1 cellular context compared by ENCODE assay signal in the genomic region with DNA sequence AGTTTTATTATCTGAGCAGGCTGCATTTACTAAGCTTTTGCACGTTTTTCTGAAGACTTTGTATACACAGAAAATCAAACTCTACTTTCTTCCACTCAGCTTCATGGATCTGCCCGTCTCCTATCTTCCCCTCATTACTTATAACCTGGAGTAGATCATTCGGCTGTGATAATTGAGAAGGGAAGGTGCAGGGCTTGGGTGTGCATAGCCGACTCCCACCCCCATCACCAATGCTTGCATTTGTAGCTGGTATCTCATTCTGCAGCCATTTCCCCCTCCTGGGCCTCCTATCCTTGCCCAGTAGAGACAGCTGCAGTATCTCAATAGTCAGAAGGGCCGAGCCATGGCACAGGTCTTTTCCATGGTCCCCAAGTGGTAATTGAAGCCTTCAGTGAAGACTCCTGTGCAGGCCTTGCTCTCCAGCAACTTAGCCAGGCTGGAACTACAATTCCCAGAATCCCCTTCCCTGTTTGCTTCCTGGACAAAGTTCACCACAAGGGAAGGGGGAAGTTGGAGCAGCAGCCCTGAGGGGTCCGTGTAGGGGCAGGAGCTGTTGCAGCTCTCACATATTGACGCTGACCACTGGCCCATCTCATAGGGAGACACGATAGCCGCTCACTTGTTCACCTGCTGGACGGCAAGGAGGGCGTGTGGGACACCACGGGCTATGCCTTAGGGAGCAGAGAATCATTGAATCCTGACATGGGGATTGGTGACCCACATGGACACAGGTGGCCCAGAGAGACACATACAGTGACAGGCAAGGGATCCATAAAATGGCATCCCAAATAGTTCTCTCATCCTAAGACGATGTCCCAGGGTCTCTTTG.
A peak's percentile ranks its signal among the peaks of the same experiment; 100 is the strongest.
TF ChIP-seq lines count a peak whose summit lies in the region.

No MANE protein-coding gene starts in this region.

TF ChIP-seq in K562, 482 proteins besides CTCF, POLR2A, EP300 and RAD21 (continued from another document and continues in another):
- TF ChIP-seq FOXA3 (CRISPR knock-in tag; conservative IDR thresholded peaks at IDR 0.05 in 1 of 2, IDR thresholded peaks at IDR 0.05 in 1 of 2) (0 out of 4 replicates have a peak, but pooled peaks of 1 of the 2 experiments have one; percentile 36), CBFA2T2 (conservative IDR thresholded peaks at IDR 0.05) (no peak), NFYB (IDR thresholded peaks at IDR 0.05; ENCODE audit: extremely low read depth, insufficient read length) (no peak), MIER1 (IDR thresholded peaks at IDR 0.05; ENCODE audit: low read depth) (peak; percentile 45; the same call in 1 of the 2 replicates), MED1 (CRISPR knock-in tag; IDR thresholded peaks at IDR 0.05; ENCODE audit: borderline replicate concordance) (no peak), FOXA1 (IDR thresholded peaks at IDR 0.05; ENCODE audit: borderline replicate concordance) (no peak), ZNF707 (CRISPR knock-in tag; conservative IDR thresholded peaks at IDR 0.05) (no peak), FOSL1 (tag; conservative IDR thresholded peaks at IDR 0.05) (no peak), DIDO1 (tag; IDR thresholded peaks at IDR 0.05; ENCODE audit: low read depth) (peak; percentile 32; the same call in 1 of the 2 replicates), ZNF696 (CRISPR knock-in tag; conservative IDR thresholded peaks at IDR 0.05) (no peak), BDP1 (IDR thresholded peaks at IDR 0.05; ENCODE audit: insufficient read depth, insufficient read length) (no peak), GATA2 (CRISPR knock-in tag; IDR thresholded peaks at IDR 0.05) (no peak), EHMT2 (IDR thresholded peaks at IDR 0.05) (0 out of 2 replicates have a peak, but pooled peaks have one; percentile 48), L3MBTL2 (IDR thresholded peaks at IDR 0.05) (no peak), ZNF644 (tag; IDR thresholded peaks at IDR 0.05; ENCODE audit: low read depth) (no peak; the same call in 1 of the 2 replicates), ZC3H8 (IDR thresholded peaks at IDR 0.05) (no peak), ZNF717 (CRISPR knock-in tag; IDR thresholded peaks at IDR 0.05) (no peak)
- TF ChIP-seq, protein P1, sequence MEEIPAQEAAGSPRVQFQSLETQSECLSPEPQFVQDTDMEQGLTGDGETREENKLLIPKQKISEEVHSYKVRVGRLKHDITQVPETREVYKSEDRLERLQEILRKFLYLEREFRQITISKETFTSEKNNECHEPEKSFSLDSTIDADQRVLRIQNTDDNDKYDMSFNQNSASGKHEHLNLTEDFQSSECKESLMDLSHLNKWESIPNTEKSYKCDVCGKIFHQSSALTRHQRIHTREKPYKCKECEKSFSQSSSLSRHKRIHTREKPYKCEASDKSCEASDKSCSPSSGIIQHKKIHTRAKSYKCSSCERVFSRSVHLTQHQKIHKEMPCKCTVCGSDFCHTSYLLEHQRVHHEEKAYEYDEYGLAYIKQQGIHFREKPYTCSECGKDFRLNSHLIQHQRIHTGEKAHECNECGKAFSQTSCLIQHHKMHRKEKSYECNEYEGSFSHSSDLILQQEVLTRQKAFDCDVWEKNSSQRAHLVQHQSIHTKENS (CRISPR knock-in tag; IDR thresholded peaks at IDR 0.05): no peak
- TF ChIP-seq, protein P2, sequence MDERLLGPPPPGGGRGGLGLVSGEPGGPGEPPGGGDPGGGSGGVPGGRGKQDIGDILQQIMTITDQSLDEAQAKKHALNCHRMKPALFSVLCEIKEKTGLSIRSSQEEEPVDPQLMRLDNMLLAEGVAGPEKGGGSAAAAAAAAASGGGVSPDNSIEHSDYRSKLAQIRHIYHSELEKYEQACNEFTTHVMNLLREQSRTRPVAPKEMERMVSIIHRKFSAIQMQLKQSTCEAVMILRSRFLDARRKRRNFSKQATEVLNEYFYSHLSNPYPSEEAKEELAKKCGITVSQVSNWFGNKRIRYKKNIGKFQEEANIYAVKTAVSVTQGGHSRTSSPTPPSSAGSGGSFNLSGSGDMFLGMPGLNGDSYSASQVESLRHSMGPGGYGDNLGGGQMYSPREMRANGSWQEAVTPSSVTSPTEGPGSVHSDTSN (CRISPR knock-in tag; IDR thresholded peaks at IDR 0.05; ENCODE audit: low read depth): no peak
- TF ChIP-seq, protein P2 (tag; conservative IDR thresholded peaks at IDR 0.05; ENCODE audit: low read depth): no peak
- TF ChIP-seq, protein P3, sequence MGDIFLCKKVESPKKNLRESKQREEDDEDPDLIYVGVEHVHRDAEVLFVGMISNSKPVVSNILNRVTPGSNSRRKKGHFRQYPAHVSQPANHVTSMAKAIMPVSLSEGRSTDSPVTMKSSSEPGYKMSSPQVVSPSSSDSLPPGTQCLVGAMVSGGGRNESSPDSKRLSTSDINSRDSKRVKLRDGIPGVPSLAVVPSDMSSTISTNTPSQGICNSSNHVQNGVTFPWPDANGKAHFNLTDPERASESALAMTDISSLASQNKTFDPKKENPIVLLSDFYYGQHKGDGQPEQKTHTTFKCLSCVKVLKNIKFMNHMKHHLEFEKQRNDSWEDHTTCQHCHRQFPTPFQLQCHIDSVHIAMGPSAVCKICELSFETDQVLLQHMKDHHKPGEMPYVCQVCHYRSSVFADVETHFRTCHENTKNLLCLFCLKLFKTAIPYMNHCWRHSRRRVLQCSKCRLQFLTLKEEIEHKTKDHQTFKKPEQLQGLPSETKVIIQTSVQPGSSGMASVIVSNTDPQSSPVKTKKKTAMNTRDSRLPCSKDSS (IDR thresholded peaks at IDR 0.05; ENCODE audit: low read depth, partially characterized antibody): no peak
- TF ChIP-seq, protein P4, sequence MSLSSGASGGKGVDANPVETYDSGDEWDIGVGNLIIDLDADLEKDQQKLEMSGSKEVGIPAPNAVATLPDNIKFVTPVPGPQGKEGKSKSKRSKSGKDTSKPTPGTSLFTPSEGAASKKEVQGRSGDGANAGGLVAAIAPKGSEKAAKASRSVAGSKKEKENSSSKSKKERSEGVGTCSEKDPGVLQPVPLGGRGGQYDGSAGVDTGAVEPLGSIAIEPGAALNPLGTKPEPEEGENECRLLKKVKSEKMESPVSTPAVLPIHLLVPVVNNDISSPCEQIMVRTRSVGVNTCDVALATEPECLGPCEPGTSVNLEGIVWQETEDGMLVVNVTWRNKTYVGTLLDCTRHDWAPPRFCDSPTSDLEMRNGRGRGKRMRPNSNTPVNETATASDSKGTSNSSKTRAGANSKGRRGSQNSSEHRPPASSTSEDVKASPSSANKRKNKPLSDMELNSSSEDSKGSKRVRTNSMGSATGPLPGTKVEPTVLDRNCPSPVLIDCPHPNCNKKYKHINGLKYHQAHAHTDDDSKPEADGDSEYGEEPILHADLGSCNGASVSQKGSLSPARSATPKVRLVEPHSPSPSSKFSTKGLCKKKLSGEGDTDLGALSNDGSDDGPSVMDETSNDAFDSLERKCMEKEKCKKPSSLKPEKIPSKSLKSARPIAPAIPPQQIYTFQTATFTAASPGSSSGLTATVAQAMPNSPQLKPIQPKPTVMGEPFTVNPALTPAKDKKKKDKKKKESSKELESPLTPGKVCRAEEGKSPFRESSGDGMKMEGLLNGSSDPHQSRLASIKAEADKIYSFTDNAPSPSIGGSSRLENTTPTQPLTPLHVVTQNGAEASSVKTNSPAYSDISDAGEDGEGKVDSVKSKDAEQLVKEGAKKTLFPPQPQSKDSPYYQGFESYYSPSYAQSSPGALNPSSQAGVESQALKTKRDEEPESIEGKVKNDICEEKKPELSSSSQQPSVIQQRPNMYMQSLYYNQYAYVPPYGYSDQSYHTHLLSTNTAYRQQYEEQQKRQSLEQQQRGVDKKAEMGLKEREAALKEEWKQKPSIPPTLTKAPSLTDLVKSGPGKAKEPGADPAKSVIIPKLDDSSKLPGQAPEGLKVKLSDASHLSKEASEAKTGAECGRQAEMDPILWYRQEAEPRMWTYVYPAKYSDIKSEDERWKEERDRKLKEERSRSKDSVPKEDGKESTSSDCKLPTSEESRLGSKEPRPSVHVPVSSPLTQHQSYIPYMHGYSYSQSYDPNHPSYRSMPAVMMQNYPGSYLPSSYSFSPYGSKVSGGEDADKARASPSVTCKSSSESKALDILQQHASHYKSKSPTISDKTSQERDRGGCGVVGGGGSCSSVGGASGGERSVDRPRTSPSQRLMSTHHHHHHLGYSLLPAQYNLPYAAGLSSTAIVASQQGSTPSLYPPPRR (CRISPR knock-in tag; IDR thresholded peaks at IDR 0.05; ENCODE audit: borderline replicate concordance): no peak
- TF ChIP-seq, protein P5, sequence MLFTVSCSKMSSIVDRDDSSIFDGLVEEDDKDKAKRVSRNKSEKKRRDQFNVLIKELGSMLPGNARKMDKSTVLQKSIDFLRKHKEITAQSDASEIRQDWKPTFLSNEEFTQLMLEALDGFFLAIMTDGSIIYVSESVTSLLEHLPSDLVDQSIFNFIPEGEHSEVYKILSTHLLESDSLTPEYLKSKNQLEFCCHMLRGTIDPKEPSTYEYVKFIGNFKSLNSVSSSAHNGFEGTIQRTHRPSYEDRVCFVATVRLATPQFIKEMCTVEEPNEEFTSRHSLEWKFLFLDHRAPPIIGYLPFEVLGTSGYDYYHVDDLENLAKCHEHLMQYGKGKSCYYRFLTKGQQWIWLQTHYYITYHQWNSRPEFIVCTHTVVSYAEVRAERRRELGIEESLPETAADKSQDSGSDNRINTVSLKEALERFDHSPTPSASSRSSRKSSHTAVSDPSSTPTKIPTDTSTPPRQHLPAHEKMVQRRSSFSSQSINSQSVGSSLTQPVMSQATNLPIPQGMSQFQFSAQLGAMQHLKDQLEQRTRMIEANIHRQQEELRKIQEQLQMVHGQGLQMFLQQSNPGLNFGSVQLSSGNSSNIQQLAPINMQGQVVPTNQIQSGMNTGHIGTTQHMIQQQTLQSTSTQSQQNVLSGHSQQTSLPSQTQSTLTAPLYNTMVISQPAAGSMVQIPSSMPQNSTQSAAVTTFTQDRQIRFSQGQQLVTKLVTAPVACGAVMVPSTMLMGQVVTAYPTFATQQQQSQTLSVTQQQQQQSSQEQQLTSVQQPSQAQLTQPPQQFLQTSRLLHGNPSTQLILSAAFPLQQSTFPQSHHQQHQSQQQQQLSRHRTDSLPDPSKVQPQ (CRISPR knock-in tag; IDR thresholded peaks at IDR 0.05; ENCODE audit: borderline replicate concordance): no peak
- TF ChIP-seq, protein P6, sequence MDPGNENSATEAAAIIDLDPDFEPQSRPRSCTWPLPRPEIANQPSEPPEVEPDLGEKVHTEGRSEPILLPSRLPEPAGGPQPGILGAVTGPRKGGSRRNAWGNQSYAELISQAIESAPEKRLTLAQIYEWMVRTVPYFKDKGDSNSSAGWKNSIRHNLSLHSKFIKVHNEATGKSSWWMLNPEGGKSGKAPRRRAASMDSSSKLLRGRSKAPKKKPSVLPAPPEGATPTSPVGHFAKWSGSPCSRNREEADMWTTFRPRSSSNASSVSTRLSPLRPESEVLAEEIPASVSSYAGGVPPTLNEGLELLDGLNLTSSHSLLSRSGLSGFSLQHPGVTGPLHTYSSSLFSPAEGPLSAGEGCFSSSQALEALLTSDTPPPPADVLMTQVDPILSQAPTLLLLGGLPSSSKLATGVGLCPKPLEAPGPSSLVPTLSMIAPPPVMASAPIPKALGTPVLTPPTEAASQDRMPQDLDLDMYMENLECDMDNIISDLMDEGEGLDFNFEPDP (CRISPR knock-in tag; IDR thresholded peaks at IDR 0.05): no peak
- TF ChIP-seq, protein P7, sequence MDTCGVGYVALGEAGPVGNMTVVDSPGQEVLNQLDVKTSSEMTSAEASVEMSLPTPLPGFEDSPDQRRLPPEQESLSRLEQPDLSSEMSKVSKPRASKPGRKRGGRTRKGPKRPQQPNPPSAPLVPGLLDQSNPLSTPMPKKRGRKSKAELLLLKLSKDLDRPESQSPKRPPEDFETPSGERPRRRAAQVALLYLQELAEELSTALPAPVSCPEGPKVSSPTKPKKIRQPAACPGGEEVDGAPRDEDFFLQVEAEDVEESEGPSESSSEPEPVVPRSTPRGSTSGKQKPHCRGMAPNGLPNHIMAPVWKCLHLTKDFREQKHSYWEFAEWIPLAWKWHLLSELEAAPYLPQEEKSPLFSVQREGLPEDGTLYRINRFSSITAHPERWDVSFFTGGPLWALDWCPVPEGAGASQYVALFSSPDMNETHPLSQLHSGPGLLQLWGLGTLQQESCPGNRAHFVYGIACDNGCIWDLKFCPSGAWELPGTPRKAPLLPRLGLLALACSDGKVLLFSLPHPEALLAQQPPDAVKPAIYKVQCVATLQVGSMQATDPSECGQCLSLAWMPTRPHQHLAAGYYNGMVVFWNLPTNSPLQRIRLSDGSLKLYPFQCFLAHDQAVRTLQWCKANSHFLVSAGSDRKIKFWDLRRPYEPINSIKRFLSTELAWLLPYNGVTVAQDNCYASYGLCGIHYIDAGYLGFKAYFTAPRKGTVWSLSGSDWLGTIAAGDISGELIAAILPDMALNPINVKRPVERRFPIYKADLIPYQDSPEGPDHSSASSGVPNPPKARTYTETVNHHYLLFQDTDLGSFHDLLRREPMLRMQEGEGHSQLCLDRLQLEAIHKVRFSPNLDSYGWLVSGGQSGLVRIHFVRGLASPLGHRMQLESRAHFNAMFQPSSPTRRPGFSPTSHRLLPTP (IDR thresholded peaks at IDR 0.05; ENCODE audit: borderline replicate concordance, extremely low read depth, insufficient read length): no peak
- TF ChIP-seq, protein P8, sequence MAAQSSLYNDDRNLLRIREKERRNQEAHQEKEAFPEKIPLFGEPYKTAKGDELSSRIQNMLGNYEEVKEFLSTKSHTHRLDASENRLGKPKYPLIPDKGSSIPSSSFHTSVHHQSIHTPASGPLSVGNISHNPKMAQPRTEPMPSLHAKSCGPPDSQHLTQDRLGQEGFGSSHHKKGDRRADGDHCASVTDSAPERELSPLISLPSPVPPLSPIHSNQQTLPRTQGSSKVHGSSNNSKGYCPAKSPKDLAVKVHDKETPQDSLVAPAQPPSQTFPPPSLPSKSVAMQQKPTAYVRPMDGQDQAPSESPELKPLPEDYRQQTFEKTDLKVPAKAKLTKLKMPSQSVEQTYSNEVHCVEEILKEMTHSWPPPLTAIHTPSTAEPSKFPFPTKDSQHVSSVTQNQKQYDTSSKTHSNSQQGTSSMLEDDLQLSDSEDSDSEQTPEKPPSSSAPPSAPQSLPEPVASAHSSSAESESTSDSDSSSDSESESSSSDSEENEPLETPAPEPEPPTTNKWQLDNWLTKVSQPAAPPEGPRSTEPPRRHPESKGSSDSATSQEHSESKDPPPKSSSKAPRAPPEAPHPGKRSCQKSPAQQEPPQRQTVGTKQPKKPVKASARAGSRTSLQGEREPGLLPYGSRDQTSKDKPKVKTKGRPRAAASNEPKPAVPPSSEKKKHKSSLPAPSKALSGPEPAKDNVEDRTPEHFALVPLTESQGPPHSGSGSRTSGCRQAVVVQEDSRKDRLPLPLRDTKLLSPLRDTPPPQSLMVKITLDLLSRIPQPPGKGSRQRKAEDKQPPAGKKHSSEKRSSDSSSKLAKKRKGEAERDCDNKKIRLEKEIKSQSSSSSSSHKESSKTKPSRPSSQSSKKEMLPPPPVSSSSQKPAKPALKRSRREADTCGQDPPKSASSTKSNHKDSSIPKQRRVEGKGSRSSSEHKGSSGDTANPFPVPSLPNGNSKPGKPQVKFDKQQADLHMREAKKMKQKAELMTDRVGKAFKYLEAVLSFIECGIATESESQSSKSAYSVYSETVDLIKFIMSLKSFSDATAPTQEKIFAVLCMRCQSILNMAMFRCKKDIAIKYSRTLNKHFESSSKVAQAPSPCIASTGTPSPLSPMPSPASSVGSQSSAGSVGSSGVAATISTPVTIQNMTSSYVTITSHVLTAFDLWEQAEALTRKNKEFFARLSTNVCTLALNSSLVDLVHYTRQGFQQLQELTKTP (IDR thresholded peaks at IDR 0.05; ENCODE audit: low read depth in 1 of 2, partially characterized antibody in 2 of 2): peak; percentile 29 to 86
